Comparison of ENCODE assay signal across 8 cellular contexts in the genomic region with DNA sequence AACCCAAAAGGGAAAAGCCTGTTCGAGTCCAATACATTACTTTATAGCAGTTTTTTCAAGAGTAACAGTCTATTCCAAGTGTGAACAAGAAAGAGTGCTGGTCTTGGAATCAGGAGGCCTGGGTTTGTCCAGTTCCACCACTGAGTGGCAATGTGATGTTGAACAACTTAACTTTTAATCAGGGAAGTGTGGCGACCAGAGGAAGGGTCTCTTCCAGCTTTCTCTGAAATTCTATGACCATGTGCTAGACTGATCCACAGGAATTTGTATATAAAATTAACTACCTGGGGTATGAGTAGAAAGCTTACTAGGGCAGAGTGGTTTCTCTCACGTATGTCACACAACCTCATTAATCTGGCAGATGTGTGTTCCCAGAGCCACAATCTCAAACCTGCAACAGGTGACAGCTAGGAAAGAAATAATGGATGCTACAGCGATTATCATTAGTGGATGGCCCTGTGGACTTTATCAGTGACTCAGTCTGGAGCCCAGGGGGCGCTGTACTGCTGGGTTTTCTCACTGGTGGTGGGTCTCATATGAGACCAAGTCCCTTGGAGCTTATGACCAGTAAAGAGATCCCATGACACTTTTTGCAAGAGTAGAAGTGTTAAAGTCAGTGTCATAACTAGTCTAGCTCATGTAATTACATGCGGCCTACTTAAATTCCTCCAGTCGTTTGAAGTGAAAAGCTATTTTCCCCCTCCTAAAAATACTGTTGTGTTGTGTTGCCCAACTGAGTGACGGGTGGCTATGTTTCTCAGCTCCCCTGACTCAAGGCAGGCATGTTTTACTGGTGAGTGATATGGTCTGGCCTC.
DNase-seq lines count a peak whose midpoint lies in the region; ATAC-seq and TF ChIP-seq lines count a peak whose summit lies in the region.

No MANE protein-coding gene starts in this region.

- peak overlapping the region; percentile 85 for H3K27ac Mint-ChIP-seq in activated CD8-positive, alpha-beta memory T cell treated with anti-CD3 and anti-CD28 coated beads, Interleukin-2, amount 10 ng/mL, durations not matched to agents 7 days and 5 days

- TF ChIP-seq CTCF in OCI-LY3 (IDR thresholded peaks at IDR 0.05; ENCODE audit: low read depth, low read length) = peak; percentile 53
- TF ChIP-seq CTCF in epithelial cell of proximal tubule (conservative IDR thresholded peaks at IDR 0.05; ENCODE audit: low read depth, low read length) = peak; percentile 62
- peak; percentile 61 for TF ChIP-seq CTCF in smooth muscle cell (IDR thresholded peaks at IDR 0.05; ENCODE audit: borderline replicate concordance, insufficient read depth, poor library complexity, severe bottlenecking)
- TF ChIP-seq CTCF in body of pancreas (IDR thresholded peaks at IDR 0.05) = no peak

- H3K9me3 Mint-ChIP-seq in activated CD8-positive, alpha-beta memory T cell treated with anti-CD3 and anti-CD28 coated beads, Interleukin-2, amount 10 ng/mL, durations not matched to agents 7 days and 5 days (ENCODE audit: low read depth) = no peaks in the 10 kb centered on the region

- peaks cover 26% of the 10 kb centered on the region for H3K36me3 Mint-ChIP-seq in activated CD8-positive, alpha-beta memory T cell treated with anti-CD3 and anti-CD28 coated beads, Interleukin-2, amount 10 ng/mL, durations not matched to agents 7 days and 5 days

- intact Hi-C loops in body of pancreas (cut with DNase I) = no loop called here

- H3K4me3 Mint-ChIP-seq in activated CD8-positive, alpha-beta memory T cell treated with anti-CD3 and anti-CD28 coated beads, Interleukin-2, amount 10 ng/mL, durations not matched to agents 7 days and 5 days = no peak overlapping the region

- CTCF ChIA-PET in activated CD8-positive, alpha-beta memory T cell treated with anti-CD3 and anti-CD28 coated beads, Interleukin-2, amount 10 ng/mL, durations not matched to agents 7 days and 5 days (lab: Charles Lee) = interaction anchor here (0.8 to 2.4 kb wide), 7 partner anchors 12 to 352 kb away, joined by 3 to 13 read pairs (median 4); partner anchors contain the start of gene NUP155

- TF ChIP-seq POLR2A in body of pancreas (IDR thresholded peaks at IDR 0.05) = no peak

- H3K79me2 ChIP-seq in OCI-LY3 (ENCODE audit: low read length) = no peaks in the 10 kb centered on the region
- no peaks in the 10 kb centered on the region for H3K79me2 ChIP-seq in smooth muscle cell (ENCODE audit: low read depth)

- H3K36me3 ChIP-seq in OCI-LY3 (replicated peaks; ENCODE audit: low read depth, low read length) (no peaks in the 10 kb centered on the region), smooth muscle cell (ENCODE audit: low read depth) (peaks cover 5% of the 10 kb centered on the region), body of pancreas (replicated peaks in 1 of 2; ENCODE audit: insufficient read depth in 1 of 2, low read depth in 2 of 2) (no peaks in the 10 kb centered on the region)

- H3K9ac ChIP-seq in OCI-LY3 (ENCODE audit: low read length) (no peak overlapping the region), smooth muscle cell (ENCODE audit: low read depth) (peak overlapping the region; percentile 62)

- no peak overlapping the region for H3K27ac ChIP-seq in OCI-LY3 (ENCODE audit: low read length)
- H3K27ac ChIP-seq in smooth muscle cell (ENCODE audit: low read depth) = peak overlapping the region; percentile 92
- H3K27ac ChIP-seq in body of pancreas = no peak overlapping the region

- H2AFZ ChIP-seq in OCI-LY3 (ENCODE audit: low read depth, low read length) (no peak overlapping the region), smooth muscle cell (ENCODE audit: low read depth) (no peak overlapping the region)

- no peaks in the 10 kb centered on the region for H3K9me3 ChIP-seq in OCI-LY3 (ENCODE audit: insufficient read depth, low read length)
- no peaks in the 10 kb centered on the region for H3K9me3 ChIP-seq in smooth muscle cell (replicated peaks; ENCODE audit: low read depth)
- H3K9me3 ChIP-seq in body of pancreas = no peaks in the 10 kb centered on the region

- H3K4me2 ChIP-seq in OCI-LY3 (ENCODE audit: low read length) (peak overlapping the region; percentile 10), smooth muscle cell (peak overlapping the region; percentile 53)

- peaks cover 35% of the 10 kb centered on the region for H3K4me1 Mint-ChIP-seq in activated CD8-positive, alpha-beta memory T cell treated with anti-CD3 and anti-CD28 coated beads, Interleukin-2, amount 10 ng/mL, durations not matched to agents 7 days and 5 days

- DNase-seq in activated CD8-positive, alpha-beta memory T cell treated with anti-CD3 and anti-CD28 coated beads, Interleukin-2, amount 10 ng/mL, durations not matched to agents 7 days and 5 days = peak; percentile 45
- no peak for DNase-seq in activated CD8-positive, alpha-beta memory T cell treated with anti-CD3 and anti-CD28 coated beads, Interleukin-2, amount 50 U/mL, for 48 hours
- DNase-seq in epithelial cell of proximal tubule (ENCODE audit: low read depth) (peak; percentile 53), smooth muscle cell (lab: John Stamatoyannopoulos, UW; ENCODE audit: unreplicated experiment) (no peak), COR-L47 (lab: John Stamatoyannopoulos, UW) (no peak), body of pancreas (no peak), DMS114 treated with DMSO at 0.1 percent for 48 hours (lab: John Stamatoyannopoulos, UW; ENCODE audit: unreplicated experiment) (no peak)

- no peak for ATAC-seq in activated CD8-positive, alpha-beta memory T cell treated with anti-CD3 and anti-CD28 coated beads, Interleukin-2, amount 10 ng/mL, durations not matched to agents 7 days and 5 days
- no peak for ATAC-seq in body of pancreas

- WGBS in smooth muscle cell (ENCODE audit: low lambda C conversion rate) = 36% methylated on average over 8 of the region's 8 CpGs
- WGBS in body of pancreas, 2 donors = 75 to 79% methylated on average over 8 of the region's 8 CpGs

- H3K4me3 ChIP-seq in OCI-LY3 (ENCODE audit: low read length) = no peak overlapping the region
- H3K4me3 ChIP-seq in epithelial cell of proximal tubule (ENCODE audit: low read depth, low read length) = no peak overlapping the region
- no peak overlapping the region for H3K4me3 ChIP-seq in smooth muscle cell
- no peak overlapping the region for H3K4me3 ChIP-seq in body of pancreas

- H4K20me1 ChIP-seq in OCI-LY3 (ENCODE audit: insufficient read depth, low read length) = no peaks in the 10 kb centered on the region
- H4K20me1 ChIP-seq in smooth muscle cell (ENCODE audit: low read depth) = no peaks in the 10 kb centered on the region

- peaks cover 11% of the 10 kb centered on the region for H3F3A ChIP-seq in smooth muscle cell (ENCODE audit: low read depth)

- H3K27me3 ChIP-seq in OCI-LY3 (ENCODE audit: low read depth, low read length) = no peaks in the 10 kb centered on the region
- no peaks in the 10 kb centered on the region for H3K27me3 ChIP-seq in smooth muscle cell (ENCODE audit: low read depth)
- H3K27me3 ChIP-seq in body of pancreas = no peaks in the 10 kb centered on the region

- peaks cover 6% of the 10 kb centered on the region for H3K27me3 Mint-ChIP-seq in activated CD8-positive, alpha-beta memory T cell treated with anti-CD3 and anti-CD28 coated beads, Interleukin-2, amount 10 ng/mL, durations not matched to agents 7 days and 5 days

- H3K4me1 ChIP-seq in OCI-LY3 (ENCODE audit: low read length) (peaks cover 25% of the 10 kb centered on the region), smooth muscle cell (ENCODE audit: low read depth) (peaks cover 31% of the 10 kb centered on the region), body of pancreas (peaks cover under 1% of the 10 kb centered on the region)

Comparison
In these comparisons a context has a peak if more than half of its experiments do, and no peak if none do; other contexts are left out.
1. DNase-seq: peak in activated CD8-positive, alpha-beta memory T cell treated with anti-CD3 and anti-CD28 coated beads, Interleukin-2, amount 10 ng/mL, durations not matched to agents 7 days and 5 days (single experiment) and epithelial cell of proximal tubule (single experiment); none in activated CD8-positive, alpha-beta memory T cell treated with anti-CD3 and anti-CD28 coated beads, Interleukin-2, amount 50 U/mL, for 48 hours (single experiment), smooth muscle cell (single experiment), COR-L47 (single experiment), body of pancreas (0 of 4) and DMS114 treated with DMSO at 0.1 percent for 48 hours (single experiment).
2. CTCF ChIP-seq: peak in OCI-LY3 (single experiment), epithelial cell of proximal tubule (single experiment) and smooth muscle cell (single experiment); none in body of pancreas (0 of 7).